Comparison of ENCODE assay signal across 1 cellular context in genomic region chr6:36380166-36380565, GRCh38.
TF ChIP-seq lines count a peak whose summit lies in the region.

No MANE protein-coding gene starts in this region.

TF ChIP-seq in H1, 55 proteins besides CTCF, POLR2A, EP300 and RAD21:
- TF ChIP-seq USF2 (IDR thresholded peaks at IDR 0.05; ENCODE audit: low read length) (no peak), SP4 (IDR thresholded peaks at IDR 0.05; ENCODE audit: low read length) (no peak), HDAC2 (IDR thresholded peaks at IDR 0.05; ENCODE audit: borderline replicate concordance in 1 of 2, low read depth in 2 of 2, low read length in 2 of 2) (no peak), CBX8 (IDR thresholded peaks at IDR 0.05; ENCODE audit: borderline replicate concordance, low read depth, low read length) (no peak)
